Comparison of ENCODE assay signal across 38 cellular contexts in genomic region chr4:136855886-136856285, GRCh38.
"Had no signal": no experiment of that assay in that cellular context is flagged by ENCODE, and none has a peak within 500 bp of the region (broad histone marks: within the 10 kb centered on the region; RNA-seq: fewer than 3 reads in every experiment).

No MANE protein-coding gene starts in this region.

- H3K4me1 ChIP-seq: adrenal gland, body of pancreas, breast epithelium had no signal

- H3K27ac Mint-ChIP-seq: activated B cell treated with CpG ODN at 0.5 μM for 24 hours; activated CD4-positive, alpha-beta memory T cell treated with anti-CD3 and anti-CD28 coated beads for 36 hours; activated CD4-positive, alpha-beta T cell treated with anti-CD3 and anti-CD28 coated beads, Interleukin-2, amount 10 ng/mL, durations not matched to agents 24 days and 14 days; activated CD8-positive, alpha-beta T cell treated with anti-CD3 and anti-CD28 coated beads for 36 hours; activated naive CD4-positive, alpha-beta T cell treated with anti-CD3 and anti-CD28 coated beads for 36 hours; activated naive CD4-positive, alpha-beta T cell treated with anti-CD3 and anti-CD28 coated beads, Interleukin-2, amount 50 U/mL, for 72 hours; activated naive CD8-positive, alpha-beta T cell treated with anti-CD3 and anti-CD28 coated beads for 36 hours; activated T-cell treated with anti-CD3 and anti-CD28 coated beads, Interleukin-2, amount 50 U/mL, for 72 hours; activated T-helper 1 cell treated with anti-CD3 and anti-CD28 coated beads, Interleukin-12 subunit alpha, Interleukin-12 subunit beta, Interleukin-2, Interleukin-4 antibody, amounts not matched to agents 30 ng/mL and 10 ng/mL and 1 ng/mL, durations not matched to agents 14 hours and 24 hours and 36 hours; activated T-helper 17 cell treated with anti-CD3 and anti-CD28 coated beads, Interleukin-2, amount 50 U/mL, for 72 hours; T-helper 1 cell treated with Interleukin-12 subunit alpha and Interleukin-12 subunit beta and Interleukin-4 antibody, amounts not matched to agents 30 μg/mL and 1 μg/mL, for 36 hours; T-helper 2 cell treated with Interferon-gamma antibody and Interleukin-4, amounts not matched to agents 5 μg/mL and 100 μg/mL, for 36 hours had no signal

- H3K36me3 ChIP-seq: adrenal gland, brain microvascular endothelial cell, breast epithelium had no signal

- H3K4me3 ChIP-seq: adrenal gland, body of pancreas, breast epithelium had no signal

- DNase-seq: activated B cell treated with CpG ODN at 0.5 μM for 24 hours; activated CD4-positive, alpha-beta memory T cell treated with anti-CD3 and anti-CD28 coated beads for 36 hours; activated CD4-positive, alpha-beta T cell treated with anti-CD3 and anti-CD28 coated beads for 4 hours; activated CD4-positive, alpha-beta T cell treated with anti-CD3 and anti-CD28 coated beads, Interleukin-2, amount 10 ng/mL, durations not matched to agents 24 days and 14 days; activated CD4-positive, alpha-beta T cell treated with anti-CD3 and anti-CD28 coated beads, Interleukin-2, amount 50 U/mL, for 1 hour; activated CD4-positive, alpha-beta T cell treated with anti-CD3 and anti-CD28 coated beads, Interleukin-2, amount 50 U/mL, for 4 hours; activated CD4-positive, CD25-positive, alpha-beta regulatory T cell treated with anti-CD3 and anti-CD28 coated beads, Interleukin-2, amount 50 U/mL, for 72 hours; activated CD8-positive, alpha-beta memory T cell treated with anti-CD3 and anti-CD28 coated beads, Interleukin-2, amount 50 U/mL, for 4 hours; activated CD8-positive, alpha-beta T cell treated with anti-CD3 and anti-CD28 coated beads for 36 hours; activated effector memory CD4-positive, alpha-beta T cell treated with anti-CD3 and anti-CD28 coated beads, Interleukin-2, amount 50 U/mL, for 16 hours; activated gamma-delta T cell treated with Interleukin-2 at 50 U/mL for 16 hours; activated naive CD4-positive, alpha-beta T cell; activated naive CD4-positive, alpha-beta T cell treated with anti-CD3 and anti-CD28 coated beads for 36 hours; activated naive CD4-positive, alpha-beta T cell treated with anti-CD3 and anti-CD28 coated beads, Interleukin-2, amount 50 U/mL, for 16 hours; activated naive CD8-positive, alpha-beta T cell treated with anti-CD3 and anti-CD28 coated beads for 36 hours; activated T-cell treated with anti-CD3 and anti-CD28 coated beads for 4 hours; activated T-cell treated with anti-CD3 and anti-CD28 coated beads, Interleukin-2, amount 50 U/mL, for 1 hour; activated T-cell treated with anti-CD3 and anti-CD28 coated beads, Interleukin-2, amount 50 U/mL, for 4 hours; activated T-cell treated with anti-CD3 and anti-CD28 coated beads, Interleukin-2, amount 50 U/mL, for 72 hours; adrenal gland; amniotic stem cell; aorta; body of pancreas; brain microvascular endothelial cell; central memory CD4-positive, alpha-beta T cell; cerebellar nuclear complex; T-helper 1 cell; T-helper 2 cell; T-helper 9 cell had no signal

- H3K27ac ChIP-seq: adrenal gland, body of pancreas, brain microvascular endothelial cell, breast epithelium, VCaP had no signal

- H3K4me1 Mint-ChIP-seq: activated B cell treated with CpG ODN at 0.5 μM for 24 hours; activated CD4-positive, alpha-beta T cell treated with anti-CD3 and anti-CD28 coated beads, Interleukin-2, amount 10 ng/mL, durations not matched to agents 24 days and 14 days; activated naive CD8-positive, alpha-beta T cell treated with anti-CD3 and anti-CD28 coated beads for 36 hours; activated T-helper 17 cell treated with anti-CD3 and anti-CD28 coated beads, Interleukin-2, amount 50 U/mL, for 72 hours had no signal

- H3K27me3 ChIP-seq: adrenal gland, body of pancreas, brain microvascular endothelial cell, breast epithelium had no signal

- H3K9me3 Mint-ChIP-seq: activated B cell treated with CpG ODN at 0.5 μM for 24 hours; activated CD4-positive, alpha-beta T cell treated with anti-CD3 and anti-CD28 coated beads, Interleukin-2, amount 10 ng/mL, durations not matched to agents 24 days and 14 days; activated naive CD8-positive, alpha-beta T cell treated with anti-CD3 and anti-CD28 coated beads for 36 hours; activated T-helper 1 cell treated with anti-CD3 and anti-CD28 coated beads, Interleukin-12 subunit alpha, Interleukin-12 subunit beta, Interleukin-2, Interleukin-4 antibody, amounts not matched to agents 30 ng/mL and 10 ng/mL and 1 ng/mL, durations not matched to agents 14 hours and 24 hours and 36 hours; T-helper 1 cell treated with Interleukin-12 subunit alpha and Interleukin-12 subunit beta and Interleukin-4 antibody, amounts not matched to agents 30 μg/mL and 1 μg/mL, for 36 hours; T-helper 2 cell treated with Interferon-gamma antibody and Interleukin-4, amounts not matched to agents 5 μg/mL and 100 μg/mL, for 36 hours had no signal

- H3K36me3 Mint-ChIP-seq: activated CD4-positive, alpha-beta memory T cell treated with anti-CD3 and anti-CD28 coated beads for 36 hours; activated naive CD4-positive, alpha-beta T cell treated with anti-CD3 and anti-CD28 coated beads, Interleukin-2, amount 50 U/mL, for 72 hours; activated naive CD8-positive, alpha-beta T cell treated with anti-CD3 and anti-CD28 coated beads for 36 hours had no signal

- H3K9me3 ChIP-seq: body of pancreas, breast epithelium had no signal

- H3K4me3 Mint-ChIP-seq: activated B cell treated with CpG ODN at 0.5 μM for 24 hours; activated CD4-positive, alpha-beta memory T cell treated with anti-CD3 and anti-CD28 coated beads for 36 hours; activated CD4-positive, alpha-beta T cell treated with anti-CD3 and anti-CD28 coated beads, Interleukin-2, amount 10 ng/mL, durations not matched to agents 24 days and 14 days; activated CD8-positive, alpha-beta T cell treated with anti-CD3 and anti-CD28 coated beads for 36 hours; activated naive CD4-positive, alpha-beta T cell treated with anti-CD3 and anti-CD28 coated beads for 36 hours; activated naive CD8-positive, alpha-beta T cell treated with anti-CD3 and anti-CD28 coated beads for 36 hours; activated T-cell treated with anti-CD3 and anti-CD28 coated beads, Interleukin-2, amount 50 U/mL, for 4 hours; activated T-cell treated with anti-CD3 and anti-CD28 coated beads, Interleukin-2, amount 50 U/mL, for 72 hours; activated T-helper 1 cell treated with anti-CD3 and anti-CD28 coated beads, Interleukin-12 subunit alpha, Interleukin-12 subunit beta, Interleukin-2, Interleukin-4 antibody, amounts not matched to agents 30 ng/mL and 10 ng/mL and 1 ng/mL, durations not matched to agents 14 hours and 24 hours and 36 hours; activated T-helper 17 cell treated with anti-CD3 and anti-CD28 coated beads, Interleukin-2, amount 50 U/mL, for 72 hours; T-helper 1 cell treated with Interleukin-12 subunit alpha and Interleukin-12 subunit beta and Interleukin-4 antibody, amounts not matched to agents 30 μg/mL and 1 μg/mL, for 36 hours; T-helper 2 cell treated with Interferon-gamma antibody and Interleukin-4, amounts not matched to agents 5 μg/mL and 100 μg/mL, for 36 hours had no signal

- FAIRE-seq: astrocyte, TTC549 had no signal

- ATAC-seq: activated CD8-positive, alpha-beta T cell treated with anti-CD3 and anti-CD28 coated beads for 36 hours; activated naive CD4-positive, alpha-beta T cell treated with anti-CD3 and anti-CD28 coated beads, Interleukin-2, amount 50 U/mL, for 72 hours; activated T-cell treated with anti-CD3 and anti-CD28 coated beads, Interleukin-2, amount 50 U/mL, for 4 hours; activated T-cell treated with anti-CD3 and anti-CD28 coated beads, Interleukin-2, amount 50 U/mL, for 72 hours; activated T-helper 17 cell treated with anti-CD3 and anti-CD28 coated beads, Interleukin-2, amount 50 U/mL, for 72 hours; body of pancreas had no signal

- H3K27me3 Mint-ChIP-seq: activated B cell treated with CpG ODN at 0.5 μM for 24 hours; activated CD4-positive, alpha-beta memory T cell treated with anti-CD3 and anti-CD28 coated beads for 36 hours; activated CD4-positive, alpha-beta T cell treated with anti-CD3 and anti-CD28 coated beads, Interleukin-2, amount 10 ng/mL, durations not matched to agents 24 days and 14 days; activated CD8-positive, alpha-beta T cell treated with anti-CD3 and anti-CD28 coated beads for 36 hours; activated T-helper 17 cell treated with anti-CD3 and anti-CD28 coated beads, Interleukin-2, amount 50 U/mL, for 72 hours had no signal
